In genomic region chr7:98613601-98614425, GRCh38 we compare ENCODE assay signal across 13 cellular contexts. TPM values are rescaled to one million over a fixed set of nuclear protein-coding genes. Genes with fewer than 3 reads are reported as not detected.
DNase-seq lines count a peak whose midpoint lies in the region; TF ChIP-seq lines count a peak whose summit lies in the region.
"Had no signal": no experiment of that assay in that cellular context is flagged by ENCODE, and none has a peak within 500 bp of the region (broad histone marks: within the 10 kb centered on the region; RNA-seq: fewer than 3 reads in every experiment).

No MANE protein-coding gene starts in this region.

- DNase-seq in GM23248 (peak; percentile 29), NCI-H2227 treated with DMSO at 0.1 percent for 48 hours (lab: John Stamatoyannopoulos, UW) (peak; percentile 29), choroid plexus epithelial cell (ENCODE audit: low read depth) (peak; percentile 28), nephron progenitor cell (peak; percentile 72), NCI-H345 treated with DMSO at 0.1 percent for 48 hours (lab: John Stamatoyannopoulos, UW; ENCODE audit: unreplicated experiment) (no peak), NCI-H226 (no peak), kidney glomerular epithelial cell (lab: John Stamatoyannopoulos, UW) (no peak)
- DNase-seq in stimulated activated CD4-positive, alpha-beta T cell treated with anti-CD3 and anti-CD28 coated beads, Interleukin-2, amount 100 ng/mL, for 48 hours: no peak
- DNase-seq: cortex of kidney, GF-D8, NCI-H526 had no signal

- H3K9me3 Mint-ChIP-seq in nephron progenitor cell: no peaks in the 10 kb centered on the region

- H3K36me3 Mint-ChIP-seq in nephron progenitor cell (ENCODE audit: low read depth): no peaks in the 10 kb centered on the region

- H3K4me2 ChIP-seq in GM23248 (ENCODE audit: unreplicated experiment): no peak overlapping the region

- no peak overlapping the region for H3K9ac ChIP-seq in GM23248

- no peaks in the 10 kb centered on the region for H4K20me1 ChIP-seq in GM23248 (ENCODE audit: insufficient read depth)

- no peaks in the 10 kb centered on the region for H3K4me1 ChIP-seq in GM23248 (ENCODE audit: insufficient read depth)

- H3K27me3 Mint-ChIP-seq in nephron progenitor cell (ENCODE audit: low read depth, poor library complexity): peaks cover 86% of the 10 kb centered on the region

- no peaks in the 10 kb centered on the region for H3F3A ChIP-seq in GM23248 (ENCODE audit: insufficient read depth)

- H3K9me2 ChIP-seq in GM23248 (ENCODE audit: insufficient read depth): no peaks in the 10 kb centered on the region

- in situ Hi-C loops in GM23248 (cut with MboI): no loop called here

- H3K79me2 ChIP-seq in GM23248 (ENCODE audit: insufficient read depth): no peaks in the 10 kb centered on the region

- no peak overlapping the region for H2AFZ ChIP-seq in GM23248

- H3K4me3 ChIP-seq in GM23248 (no peak overlapping the region), choroid plexus epithelial cell (ENCODE audit: low read depth, low read length) (no peak overlapping the region)
- H3K4me3 ChIP-seq: tibial nerve had no signal

- H3K27me3 ChIP-seq in GM23248 (replicated peaks; ENCODE audit: insufficient read depth): peaks cover 21% of the 10 kb centered on the region

- H3K4me3 Mint-ChIP-seq in nephron progenitor cell: no peak overlapping the region
- H3K4me3 Mint-ChIP-seq: nephron had no signal

- peaks cover 9% of the 10 kb centered on the region for H3K4me1 Mint-ChIP-seq in nephron progenitor cell

- TF ChIP-seq CTCF in choroid plexus epithelial cell (conservative IDR thresholded peaks at IDR 0.05; ENCODE audit: low read depth, low read length): no peak
- TF ChIP-seq CTCF in nephron progenitor cell (IDR thresholded peaks at IDR 0.05): no peak

- H3K27ac Mint-ChIP-seq in nephron progenitor cell: no peak overlapping the region
- H3K27ac Mint-ChIP-seq: nephron had no signal

- 39 to 41% methylated on average over 14 of the region's 14 CpGs for WGBS in GM23248 (ENCODE audit: low coverage in 1 of 2, low lambda C conversion rate in 2 of 2, missing lambda C conversion rate in 2 of 2), 2 experiments

- no peak overlapping the region for H3K27ac ChIP-seq in GM23248
- H3K27ac ChIP-seq: tibial nerve had no signal

- H3K9me3 ChIP-seq in GM23248 (ENCODE audit: low read depth): no peaks in the 10 kb centered on the region
- H3K9me3 ChIP-seq: tibial nerve had no signal

- H3K36me3 ChIP-seq in GM23248 (ENCODE audit: low read depth): no peaks in the 10 kb centered on the region
- H3K36me3 ChIP-seq: tibial nerve had no signal

RNA-seq across cellular contexts. Expression of gene NPTX2, which starts 3.3 kb away (rescaled TPM):
- 0.76 and 0.97 TPM in 2 replicates for total RNA-seq in GM23248 (2014; rRNA removed; shearing (Covaris generic))
- polyA plus RNA-seq in GM23248 (2016; fragmentation: Nextera tagmentation; extraction: Ambion mirVana): 0.30 and 0.41 TPM in 2 replicates

Comparison
In these comparisons a context has a peak if more than half of its experiments do, and no peak if none do; other contexts are left out.
1. DNase-seq: peak in GM23248 (single experiment), NCI-H2227 treated with DMSO at 0.1 percent for 48 hours (single experiment), choroid plexus epithelial cell (single experiment) and nephron progenitor cell (single experiment); none in NCI-H345 treated with DMSO at 0.1 percent for 48 hours (single experiment), NCI-H226 (single experiment), kidney glomerular epithelial cell (single experiment) and stimulated activated CD4-positive, alpha-beta T cell treated with anti-CD3 and anti-CD28 coated beads, Interleukin-2, amount 100 ng/mL, for 48 hours (0 of 2).